8 cellular contexts compared by ENCODE assay signal in the genomic region with DNA sequence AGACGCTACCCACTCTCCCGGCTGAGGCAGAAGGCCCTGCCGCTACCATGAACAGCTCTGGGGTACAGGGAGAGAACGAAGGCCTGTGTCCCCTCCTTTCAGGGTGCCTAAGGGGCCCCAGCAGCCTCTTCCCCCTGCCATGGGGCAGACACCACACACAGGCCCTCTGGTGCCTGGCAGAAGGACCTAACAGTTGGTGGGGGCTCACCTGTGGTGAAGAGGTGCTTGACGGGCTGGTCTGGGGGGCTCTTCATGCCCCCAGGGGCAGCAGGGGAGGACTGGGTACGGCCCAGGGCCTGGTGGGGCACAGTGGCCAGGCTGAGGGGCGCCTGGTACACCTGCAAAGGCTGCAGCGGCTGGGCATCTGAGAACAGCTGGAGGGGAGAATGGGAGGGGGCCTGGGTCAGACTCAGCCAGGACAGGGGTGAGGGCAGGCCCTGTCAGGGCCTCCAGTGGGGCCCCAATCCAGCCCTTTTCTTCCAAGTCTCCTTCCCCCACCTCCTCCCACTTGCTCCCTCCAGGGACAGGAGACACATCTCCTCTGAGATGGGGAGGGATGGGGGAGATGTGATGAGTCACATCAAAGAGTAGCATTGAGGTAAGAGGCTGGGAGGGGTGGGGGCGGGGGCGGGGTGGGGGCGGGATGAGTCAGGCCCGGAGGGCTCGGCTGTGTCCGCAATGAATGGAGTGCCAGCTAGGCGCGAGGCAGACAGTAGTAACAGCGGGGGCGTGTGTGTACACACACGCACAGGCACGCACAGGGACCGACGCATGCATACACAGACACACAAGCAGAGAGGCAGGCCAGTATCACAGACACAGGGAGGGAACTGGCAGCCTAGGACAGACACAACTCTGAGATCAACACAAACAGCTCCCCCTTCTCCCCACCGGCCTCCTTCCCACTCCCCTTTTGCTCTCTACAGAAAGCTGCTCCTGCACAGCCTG. TPM values are rescaled to one million over a fixed set of nuclear protein-coding genes. Genes with fewer than 3 reads are reported as not detected.
A peak's percentile ranks its signal among the peaks of the same experiment; 100 is the strongest.
DNase-seq lines count a peak whose midpoint lies in the region; ATAC-seq and TF ChIP-seq lines count a peak whose summit lies in the region.

No MANE protein-coding gene starts in this region.

- CTCF ChIA-PET in GM10248 (lab: Yijun Ruan, JAX) = interaction anchor here (1.1 to 3.6 kb wide), 3 partner anchors 13 to 40 kb away, joined by 3 to 16 read pairs (median 3); no protein-coding TSS in a partner anchor

- H3K9me3 ChIP-seq in ES-I3 (ENCODE audit: control insufficient read depth, insufficient read depth, low read length) = no peaks in the 10 kb centered on the region

- peaks cover 6% of the 10 kb centered on the region for H3K36me3 ChIP-seq in ES-I3 (ENCODE audit: insufficient read depth, low read length)

- TF ChIP-seq CTCF in GM10248 (IDR thresholded peaks at IDR 0.05; ENCODE audit: control extremely low read depth, extremely low read depth, low read depth, missing control alignments) = no peak

- H3K36me3 Mint-ChIP-seq in activated naive CD8-positive, alpha-beta T cell treated with anti-CD3 and anti-CD28 coated beads, Interleukin-2, amount 10 ng/mL, durations not matched to agents 7 days and 5 days = peaks cover 3% of the 10 kb centered on the region

- H3K27me3 Mint-ChIP-seq in activated naive CD8-positive, alpha-beta T cell treated with anti-CD3 and anti-CD28 coated beads, Interleukin-2, amount 10 ng/mL, durations not matched to agents 7 days and 5 days = no peaks in the 10 kb centered on the region

- no peak overlapping the region for H3K4me3 Mint-ChIP-seq in activated naive CD8-positive, alpha-beta T cell treated with anti-CD3 and anti-CD28 coated beads, Interleukin-2, amount 10 ng/mL, durations not matched to agents 7 days and 5 days

- no peak overlapping the region for H3K27ac Mint-ChIP-seq in activated naive CD8-positive, alpha-beta T cell treated with anti-CD3 and anti-CD28 coated beads, Interleukin-2, amount 10 ng/mL, durations not matched to agents 7 days and 5 days

- H3K9me3 Mint-ChIP-seq in activated naive CD8-positive, alpha-beta T cell treated with anti-CD3 and anti-CD28 coated beads, Interleukin-2, amount 10 ng/mL, durations not matched to agents 7 days and 5 days = no peaks in the 10 kb centered on the region

- POLR2A ChIA-PET in activated naive CD8-positive, alpha-beta T cell treated with anti-CD3 and anti-CD28 coated beads, Interleukin-2, amount 10 ng/mL, durations not matched to agents 7 days and 5 days (lab: Charles Lee) = interaction anchor here (1.4 kb wide), 1 partner anchor 29 kb away, joined by 4 read pairs; no protein-coding TSS in a partner anchor
- POLR2A ChIA-PET in GM10248 (lab: Yijun Ruan, JAX) = no interaction called here

- peaks cover 4% of the 10 kb centered on the region for H3K4me1 Mint-ChIP-seq in activated naive CD8-positive, alpha-beta T cell treated with anti-CD3 and anti-CD28 coated beads, Interleukin-2, amount 10 ng/mL, durations not matched to agents 7 days and 5 days

- peak; percentile 46 for ATAC-seq in activated naive CD8-positive, alpha-beta T cell treated with anti-CD3 and anti-CD28 coated beads, Interleukin-2, amount 10 ng/mL, durations not matched to agents 7 days and 5 days (ENCODE audit: low read depth)
- ATAC-seq in GM18861 (IDR thresholded peaks at IDR 0.05; ENCODE audit: unreplicated experiment) = no peak

- DNase-seq in RKO (ENCODE audit: low spot score) (peak; percentile 71), iPS DF 19.7 (ENCODE audit: low read depth, low spot score) (peak; percentile 80), NCI-H1105 (lab: John Stamatoyannopoulos, UW) (no peak), GM10248 (ENCODE audit: extremely low spot score) (no peak)
- no peak for DNase-seq in activated naive CD8-positive, alpha-beta T cell treated with anti-CD3 and anti-CD28 coated beads, Interleukin-2, amount 10 ng/mL, durations not matched to agents 7 days and 5 days
- DNase-seq in stimulated activated CD4-positive, alpha-beta T cell treated with anti-CD3 and anti-CD28 coated beads, Interleukin-1b, Interleukin-23, amount 100 ng/mL, for 48 hours = peak; percentile 70

- peak overlapping the region; percentile 42 for H3K9ac ChIP-seq in ES-I3 (ENCODE audit: low read depth, low read length)

- peaks cover 46% of the 10 kb centered on the region for H3K4me1 ChIP-seq in ES-I3 (ENCODE audit: insufficient read depth, low read length)

RNA-seq across cellular contexts. Expression of a gene that starts 16.1 kb away (rescaled TPM):
- 10 to 100 TPM; 18.7 to 18.8 TPM for total RNA-seq in activated naive CD8-positive, alpha-beta T cell treated with anti-CD3 and anti-CD28 coated beads, Interleukin-2, amount 10 ng/mL, durations not matched to agents 7 days and 5 days

RNA-seq across cellular contexts. Expression of a gene that starts 20.2 kb away (rescaled TPM):
- 10 to 100 TPM; 46.9 to 51.4 TPM for total RNA-seq in activated naive CD8-positive, alpha-beta T cell treated with anti-CD3 and anti-CD28 coated beads, Interleukin-2, amount 10 ng/mL, durations not matched to agents 7 days and 5 days

RNA-seq across cellular contexts. Expression of a gene that starts 36.8 kb away (rescaled TPM):
- 10 to 100 TPM; 46.2 to 48.4 TPM for total RNA-seq in activated naive CD8-positive, alpha-beta T cell treated with anti-CD3 and anti-CD28 coated beads, Interleukin-2, amount 10 ng/mL, durations not matched to agents 7 days and 5 days

RNA-seq across cellular contexts. Expression of a gene that starts 55.1 kb away (rescaled TPM):
- 10 to 100 TPM; 13.2 to 14.3 TPM for total RNA-seq in activated naive CD8-positive, alpha-beta T cell treated with anti-CD3 and anti-CD28 coated beads, Interleukin-2, amount 10 ng/mL, durations not matched to agents 7 days and 5 days

Comparison
In these comparisons a context has a peak if more than half of its experiments do, and no peak if none do; other contexts are left out.
1. DNase-seq: peak in RKO (single experiment), iPS DF 19.7 (single experiment) and stimulated activated CD4-positive, alpha-beta T cell treated with anti-CD3 and anti-CD28 coated beads, Interleukin-1b, Interleukin-23, amount 100 ng/mL, for 48 hours (single experiment); none in activated naive CD8-positive, alpha-beta T cell treated with anti-CD3 and anti-CD28 coated beads, Interleukin-2, amount 10 ng/mL, durations not matched to agents 7 days and 5 days (single experiment), NCI-H1105 (single experiment) and GM10248 (single experiment).